In genomic region chr19:29770653-29771052, GRCh38 we compare ENCODE assay signal across 22 cellular contexts. TPM values are rescaled to one million over a fixed set of nuclear protein-coding genes. Genes with fewer than 3 reads are reported as not detected.
DNase-seq lines count a peak whose midpoint lies in the region; ATAC-seq lines count a peak whose summit lies in the region.
"Had no signal": no experiment of that assay in that cellular context is flagged by ENCODE, and none has a peak within 500 bp of the region (broad histone marks: within the 10 kb centered on the region; RNA-seq: fewer than 3 reads in every experiment).

No MANE protein-coding gene starts in this region.

- POLR2A ChIA-PET in activated CD4-positive, alpha-beta T cell treated with anti-CD3 and anti-CD28 coated beads, Interleukin-2, amount 10 ng/mL, durations not matched to agents 7 days and 5 days (lab: Charles Lee): no interaction called here
- POLR2A ChIA-PET in activated naive CD8-positive, alpha-beta T cell treated with anti-CD3 and anti-CD28 coated beads, Interleukin-2, amount 10 ng/mL, durations not matched to agents 7 days and 5 days (lab: Charles Lee): no interaction called here
- POLR2A ChIA-PET in activated CD4-positive, alpha-beta memory T cell treated with anti-CD3 and anti-CD28 coated beads for 36 hours (lab: Charles Lee): interaction anchor here (0.6 to 1.0 kb wide), 2 partner anchors 9 to 19 kb away, joined by 3 to 6 read pairs; no protein-coding TSS in a partner anchor

- no peaks in the 10 kb centered on the region for H3K36me3 Mint-ChIP-seq in activated CD4-positive, alpha-beta T cell treated with anti-CD3 and anti-CD28 coated beads, Interleukin-2, amount 10 ng/mL, durations not matched to agents 7 days and 5 days (ENCODE audit: low read depth)
- no peaks in the 10 kb centered on the region for H3K36me3 Mint-ChIP-seq in activated naive CD8-positive, alpha-beta T cell treated with anti-CD3 and anti-CD28 coated beads, Interleukin-2, amount 10 ng/mL, durations not matched to agents 7 days and 5 days
- no peaks in the 10 kb centered on the region for H3K36me3 Mint-ChIP-seq in activated naive CD8-positive, alpha-beta T cell treated with anti-CD3 and anti-CD28 coated beads for 36 hours
- H3K36me3 Mint-ChIP-seq in activated CD4-positive, alpha-beta memory T cell treated with anti-CD3 and anti-CD28 coated beads for 36 hours: no peaks in the 10 kb centered on the region
- H3K36me3 Mint-ChIP-seq in stimulated activated effector memory CD8-positive, alpha-beta T cell treated with anti-CD3 and anti-CD28 coated beads, Interleukin-12 subunit alpha, Interleukin-12 subunit beta, amount 100 ng/mL, for 72 hours: no peaks in the 10 kb centered on the region
- H3K36me3 Mint-ChIP-seq: CD4-positive, alpha-beta memory T cell had no signal

- H3K27me3 Mint-ChIP-seq in activated CD4-positive, alpha-beta T cell treated with anti-CD3 and anti-CD28 coated beads, Interleukin-2, amount 10 ng/mL, durations not matched to agents 7 days and 5 days: no peaks in the 10 kb centered on the region
- H3K27me3 Mint-ChIP-seq in activated naive CD8-positive, alpha-beta T cell treated with anti-CD3 and anti-CD28 coated beads, Interleukin-2, amount 10 ng/mL, durations not matched to agents 7 days and 5 days: peaks cover 4% of the 10 kb centered on the region
- H3K27me3 Mint-ChIP-seq in activated naive CD8-positive, alpha-beta T cell treated with anti-CD3 and anti-CD28 coated beads for 36 hours: no peaks in the 10 kb centered on the region
- H3K27me3 Mint-ChIP-seq in activated CD4-positive, alpha-beta memory T cell treated with anti-CD3 and anti-CD28 coated beads for 36 hours: peaks cover 2% of the 10 kb centered on the region
- H3K27me3 Mint-ChIP-seq: CD4-positive, alpha-beta memory T cell had no signal

- intact Hi-C loops in activated CD4-positive, alpha-beta memory T cell treated with anti-CD3 and anti-CD28 coated beads for 36 hours (cut with micrococcal nuclease): no loop called here

- no peaks in the 10 kb centered on the region for H3K9me3 Mint-ChIP-seq in activated CD4-positive, alpha-beta T cell treated with anti-CD3 and anti-CD28 coated beads, Interleukin-2, amount 10 ng/mL, durations not matched to agents 7 days and 5 days
- no peaks in the 10 kb centered on the region for H3K9me3 Mint-ChIP-seq in activated naive CD8-positive, alpha-beta T cell treated with anti-CD3 and anti-CD28 coated beads, Interleukin-2, amount 10 ng/mL, durations not matched to agents 7 days and 5 days
- no peaks in the 10 kb centered on the region for H3K9me3 Mint-ChIP-seq in activated naive CD8-positive, alpha-beta T cell treated with anti-CD3 and anti-CD28 coated beads for 36 hours
- no peaks in the 10 kb centered on the region for H3K9me3 Mint-ChIP-seq in activated CD4-positive, alpha-beta memory T cell treated with anti-CD3 and anti-CD28 coated beads for 36 hours
- no peaks in the 10 kb centered on the region for H3K9me3 Mint-ChIP-seq in stimulated activated effector memory CD8-positive, alpha-beta T cell treated with anti-CD3 and anti-CD28 coated beads, Interleukin-12 subunit alpha, Interleukin-12 subunit beta, amount 100 ng/mL, for 72 hours
- H3K9me3 Mint-ChIP-seq: CD4-positive, alpha-beta memory T cell had no signal

- peaks cover 19% of the 10 kb centered on the region for H3K4me1 Mint-ChIP-seq in activated CD4-positive, alpha-beta T cell treated with anti-CD3 and anti-CD28 coated beads, Interleukin-2, amount 10 ng/mL, durations not matched to agents 7 days and 5 days
- peaks cover 5% of the 10 kb centered on the region for H3K4me1 Mint-ChIP-seq in activated naive CD8-positive, alpha-beta T cell treated with anti-CD3 and anti-CD28 coated beads, Interleukin-2, amount 10 ng/mL, durations not matched to agents 7 days and 5 days
- peaks cover 5% of the 10 kb centered on the region for H3K4me1 Mint-ChIP-seq in activated naive CD8-positive, alpha-beta T cell treated with anti-CD3 and anti-CD28 coated beads for 36 hours
- H3K4me1 Mint-ChIP-seq in activated CD4-positive, alpha-beta memory T cell treated with anti-CD3 and anti-CD28 coated beads for 36 hours (ENCODE audit: low read depth): no peaks in the 10 kb centered on the region
- H3K4me1 Mint-ChIP-seq in stimulated activated effector memory CD8-positive, alpha-beta T cell treated with anti-CD3 and anti-CD28 coated beads, Interleukin-12 subunit alpha, Interleukin-12 subunit beta, amount 100 ng/mL, for 72 hours: no peaks in the 10 kb centered on the region
- H3K4me1 Mint-ChIP-seq: CD4-positive, alpha-beta memory T cell had no signal

- H3K4me3 Mint-ChIP-seq in activated CD4-positive, alpha-beta T cell treated with anti-CD3 and anti-CD28 coated beads, Interleukin-2, amount 10 ng/mL, durations not matched to agents 7 days and 5 days: no peak overlapping the region
- H3K4me3 Mint-ChIP-seq in activated naive CD8-positive, alpha-beta T cell treated with anti-CD3 and anti-CD28 coated beads, Interleukin-2, amount 10 ng/mL, durations not matched to agents 7 days and 5 days: no peak overlapping the region
- H3K4me3 Mint-ChIP-seq in activated naive CD8-positive, alpha-beta T cell treated with anti-CD3 and anti-CD28 coated beads for 36 hours: no peak overlapping the region
- H3K4me3 Mint-ChIP-seq in activated CD4-positive, alpha-beta memory T cell treated with anti-CD3 and anti-CD28 coated beads for 36 hours: no peak overlapping the region
- H3K4me3 Mint-ChIP-seq in stimulated activated effector memory CD8-positive, alpha-beta T cell treated with anti-CD3 and anti-CD28 coated beads, Interleukin-12 subunit alpha, Interleukin-12 subunit beta, amount 100 ng/mL, for 72 hours: no peak overlapping the region
- H3K4me3 Mint-ChIP-seq: CD4-positive, alpha-beta memory T cell had no signal

- H3K27ac Mint-ChIP-seq in activated CD4-positive, alpha-beta T cell treated with anti-CD3 and anti-CD28 coated beads, Interleukin-2, amount 10 ng/mL, durations not matched to agents 7 days and 5 days: peak overlapping the region; percentile 50
- H3K27ac Mint-ChIP-seq in activated naive CD8-positive, alpha-beta T cell treated with anti-CD3 and anti-CD28 coated beads, Interleukin-2, amount 10 ng/mL, durations not matched to agents 7 days and 5 days: no peak overlapping the region
- H3K27ac Mint-ChIP-seq in activated naive CD8-positive, alpha-beta T cell treated with anti-CD3 and anti-CD28 coated beads for 36 hours: no peak overlapping the region
- no peak overlapping the region for H3K27ac Mint-ChIP-seq in activated CD4-positive, alpha-beta memory T cell treated with anti-CD3 and anti-CD28 coated beads for 36 hours
- H3K27ac Mint-ChIP-seq in stimulated activated effector memory CD8-positive, alpha-beta T cell treated with anti-CD3 and anti-CD28 coated beads, Interleukin-12 subunit alpha, Interleukin-12 subunit beta, amount 100 ng/mL, for 72 hours: no peak overlapping the region

- CTCF ChIA-PET in activated CD4-positive, alpha-beta T cell treated with anti-CD3 and anti-CD28 coated beads, Interleukin-2, amount 10 ng/mL, durations not matched to agents 7 days and 5 days (lab: Charles Lee): interaction anchor here (0.7 to 1.3 kb wide), 2 partner anchors 10 to 80 kb away, joined by 3 to 5 read pairs; no protein-coding TSS in a partner anchor
- CTCF ChIA-PET in activated CD4-positive, alpha-beta memory T cell treated with anti-CD3 and anti-CD28 coated beads for 36 hours (lab: Charles Lee): interaction anchor here (0.8 to 1.7 kb wide), 6 partner anchors 11 to 104 kb away, joined by 3 to 7 read pairs (median 4); no protein-coding TSS in a partner anchor

- DNase-seq in activated CD4-positive, alpha-beta T cell treated with anti-CD3 and anti-CD28 coated beads, Interleukin-2, amount 10 ng/mL, durations not matched to agents 7 days and 5 days: peak; percentile 48
- no peak for DNase-seq in activated CD4-positive, alpha-beta T cell treated with anti-CD3 and anti-CD28 coated beads, Interleukin-2, amount 50 U/mL, for 48 hours
- DNase-seq in activated naive CD8-positive, alpha-beta T cell treated with anti-CD3 and anti-CD28 coated beads, Interleukin-2, amount 10 ng/mL, durations not matched to agents 7 days and 5 days: no peak
- DNase-seq in activated naive CD8-positive, alpha-beta T cell treated with anti-CD3 and anti-CD28 coated beads for 36 hours: no peak
- DNase-seq in activated CD4-positive, alpha-beta memory T cell treated with anti-CD3 and anti-CD28 coated beads for 36 hours: peak; percentile 35
- DNase-seq in stimulated activated effector memory CD8-positive, alpha-beta T cell treated with anti-CD3 and anti-CD28 coated beads, Interleukin-12 subunit alpha, Interleukin-12 subunit beta, amount 100 ng/mL, for 72 hours (ENCODE audit: low spot score in 2 of 2): no peak
- DNase-seq in NCI-H1048 (lab: John Stamatoyannopoulos, UW): no peak
- DNase-seq: AML-193; CD4-positive, alpha-beta memory T cell; COR-L47; HCEC 1CT; Kasumi-1; NCI-H1105; NCI-H1436 treated with DMSO at 0.1 percent for 48 hours; NCI-H187 treated with DMSO at 0.1 percent for 48 hours; NCI-H2107; NCI-H524; NCI-H774; SIG-M5 had no signal

- ATAC-seq in activated naive CD8-positive, alpha-beta T cell treated with anti-CD3 and anti-CD28 coated beads, Interleukin-2, amount 10 ng/mL, durations not matched to agents 7 days and 5 days (ENCODE audit: low read depth): peak; percentile 67
- ATAC-seq in stimulated activated effector memory CD8-positive, alpha-beta T cell treated with anti-CD3 and anti-CD28 coated beads, Interleukin-12 subunit alpha, Interleukin-12 subunit beta, amount 100 ng/mL, for 72 hours: peak; percentile 48
- no peak for ATAC-seq in GM18867 (IDR thresholded peaks at IDR 0.05; ENCODE audit: unreplicated experiment)
- ATAC-seq: GM12878, K562 had no signal

RNA-seq across cellular contexts. Expression of gene CCNE1, which starts 41.1 kb away (rescaled TPM):
- total RNA-seq in activated CD4-positive, alpha-beta T cell treated with anti-CD3 and anti-CD28 coated beads, Interleukin-2, amount 10 ng/mL, durations not matched to agents 7 days and 5 days: 10 to 100 TPM; 44.9 to 45.3 TPM
- total RNA-seq in activated naive CD8-positive, alpha-beta T cell treated with anti-CD3 and anti-CD28 coated beads, Interleukin-2, amount 10 ng/mL, durations not matched to agents 7 days and 5 days: 10 to 100 TPM; 20.3 to 23.5 TPM
- 10 to 100 TPM; 36.9 to 38.4 TPM for total RNA-seq in activated naive CD8-positive, alpha-beta T cell treated with anti-CD3 and anti-CD28 coated beads for 36 hours
- total RNA-seq in activated CD4-positive, alpha-beta memory T cell treated with anti-CD3 and anti-CD28 coated beads for 36 hours: 10 to 100 TPM; 29.3 to 29.7 TPM

RNA-seq across cellular contexts. Expression of gene C19orf12, which starts 55.6 kb away (rescaled TPM):
- 10 to 100 TPM; 36.5 to 38.8 TPM for total RNA-seq in activated CD4-positive, alpha-beta T cell treated with anti-CD3 and anti-CD28 coated beads, Interleukin-2, amount 10 ng/mL, durations not matched to agents 7 days and 5 days
- total RNA-seq in activated naive CD8-positive, alpha-beta T cell treated with anti-CD3 and anti-CD28 coated beads, Interleukin-2, amount 10 ng/mL, durations not matched to agents 7 days and 5 days: 10 to 100 TPM; 31.8 to 38.2 TPM
- total RNA-seq in activated naive CD8-positive, alpha-beta T cell treated with anti-CD3 and anti-CD28 coated beads for 36 hours: 10 to 100 TPM; 30.9 to 32.3 TPM
- total RNA-seq in activated CD4-positive, alpha-beta memory T cell treated with anti-CD3 and anti-CD28 coated beads for 36 hours: 10 to 100 TPM; 32.6 to 32.8 TPM

Comparison
In these comparisons a context has a peak if more than half of its experiments do, and no peak if none do; other contexts are left out.
1. DNase-seq: peak in activated CD4-positive, alpha-beta T cell treated with anti-CD3 and anti-CD28 coated beads, Interleukin-2, amount 10 ng/mL, durations not matched to agents 7 days and 5 days (single experiment) and activated CD4-positive, alpha-beta memory T cell treated with anti-CD3 and anti-CD28 coated beads for 36 hours (single experiment); none in activated CD4-positive, alpha-beta T cell treated with anti-CD3 and anti-CD28 coated beads, Interleukin-2, amount 50 U/mL, for 48 hours (0 of 2), activated naive CD8-positive, alpha-beta T cell treated with anti-CD3 and anti-CD28 coated beads, Interleukin-2, amount 10 ng/mL, durations not matched to agents 7 days and 5 days (single experiment), activated naive CD8-positive, alpha-beta T cell treated with anti-CD3 and anti-CD28 coated beads for 36 hours (single experiment), stimulated activated effector memory CD8-positive, alpha-beta T cell treated with anti-CD3 and anti-CD28 coated beads, Interleukin-12 subunit alpha, Interleukin-12 subunit beta, amount 100 ng/mL, for 72 hours (0 of 2) and NCI-H1048 (single experiment).